In genomic region chr18:2697184-2697583, GRCh38 we compare ENCODE assay signal across 1 cellular context.
A peak's percentile ranks its signal among the peaks of the same experiment; 100 is the strongest.
TF ChIP-seq lines count a peak whose summit lies in the region.

No MANE protein-coding gene starts in this region.

TF ChIP-seq in K562, 482 proteins besides CTCF, POLR2A, EP300 and RAD21:
- TF ChIP-seq MAFG (tag; conservative IDR thresholded peaks at IDR 0.05) = no peak
- no peak for TF ChIP-seq PKNOX1 (IDR thresholded peaks at IDR 0.05)
- TF ChIP-seq PBX2 (CRISPR knock-in tag; IDR thresholded peaks at IDR 0.05; ENCODE audit: low read depth) = no peak
- peak; percentile 60 for TF ChIP-seq PBX2 (tag; conservative IDR thresholded peaks at IDR 0.05; ENCODE audit: low read depth)
- TF ChIP-seq MEIS2 (IDR thresholded peaks at IDR 0.05; ENCODE audit: partially characterized antibody) = peak; percentile 65
- no peak for TF ChIP-seq PML (IDR thresholded peaks at IDR 0.05; ENCODE audit: low read length)
